In genomic region chr7:149289856-149290255, GRCh38 we compare ENCODE assay signal across 27 cellular contexts.
"Had no signal": no experiment of that assay in that cellular context is flagged by ENCODE, and none has a peak within 500 bp of the region (broad histone marks: within the 10 kb centered on the region; RNA-seq: fewer than 3 reads in every experiment).

No MANE protein-coding gene starts in this region.

- H3K36me3 Mint-ChIP-seq: naive B cell, natural killer cell, type B pancreatic cell had no signal

- H3K9me3 Mint-ChIP-seq: immature natural killer cell; mesothelial cell of epicardium; naive B cell; natural killer cell; nephron progenitor cell; neural progenitor cell; stimulated activated memory B cell treated with anti-CD40 and anti-IgM and Interleukin-4, amounts not matched to agents 10 μg/mL and 1 μg/mL and 100 μg/mL, for 72 hours; stimulated activated naive CD8-positive, alpha-beta T cell treated with anti-CD3 and anti-CD28 coated beads, Interleukin-15, amount 100 ng/mL, for 72 hours; type B pancreatic cell had no signal

- H3K36me3 ChIP-seq: neural progenitor cell, uterus had no signal

- H3K27me3 Mint-ChIP-seq: naive B cell; stimulated activated memory B cell treated with anti-CD40 and anti-IgM and Interleukin-4, amounts not matched to agents 10 μg/mL and 1 μg/mL and 100 μg/mL, for 72 hours; stimulated activated naive CD8-positive, alpha-beta T cell treated with anti-CD3 and anti-CD28 coated beads, Interleukin-15, amount 100 ng/mL, for 72 hours had no signal

- H3K4me2 ChIP-seq: neural progenitor cell had no signal

- FAIRE-seq: islet of Langerhans, kidney, pancreas had no signal

- H3K27me3 ChIP-seq: left lung, pancreas, tibial nerve, uterus had no signal

- H3K27ac Mint-ChIP-seq: mesothelial cell of epicardium; nephron progenitor cell; neural progenitor cell; stimulated activated memory B cell treated with anti-CD40 and anti-IgM and Interleukin-4, amounts not matched to agents 10 μg/mL and 1 μg/mL and 100 μg/mL, for 72 hours; type B pancreatic cell had no signal

- H3K4me1 ChIP-seq: neural progenitor cell, prostate gland, uterus had no signal

- H3K9me3 ChIP-seq: left lung, pancreas, prostate gland, tibial nerve, uterus had no signal

- H3K4me3 Mint-ChIP-seq: mesothelial cell of epicardium; naive B cell; natural killer cell; nephron progenitor cell; neural progenitor cell; stimulated activated memory B cell treated with anti-CD40 and anti-IgM and Interleukin-4, amounts not matched to agents 10 μg/mL and 1 μg/mL and 100 μg/mL, for 72 hours; stimulated activated naive CD8-positive, alpha-beta T cell treated with anti-CD3 and anti-CD28 coated beads, Interleukin-15, amount 100 ng/mL, for 72 hours; type B pancreatic cell had no signal

- DNase-seq: hypothalamus; immature natural killer cell; kidney; left colon; mesendoderm; naive B cell; natural killer cell; nephron progenitor cell; pancreas; retina; right cardiac atrium; stimulated activated CD4-positive, alpha-beta T cell treated with anti-CD3 and anti-CD28 coated beads, Interleukin-4, amount 100 ng/mL, for 24 hours; stimulated activated naive CD4-positive, alpha-beta T cell treated with Interleukin-2 at 50 U/mL for 16 hours; stimulated activated naive CD8-positive, alpha-beta T cell treated with anti-CD3 and anti-CD28 coated beads, Interleukin-15, amount 100 ng/mL, for 72 hours; substantia nigra; uterus had no signal

- H3K4me3 ChIP-seq: left lung, lung, neural progenitor cell, pancreas, prostate gland, skin epidermis, tibial nerve, uterus had no signal

- H3K9ac ChIP-seq: neural progenitor cell had no signal

- H2AFZ ChIP-seq: neural progenitor cell had no signal

- ATAC-seq: left colon; left lung; natural killer cell; pancreas; right cardiac atrium; sciatic nerve; stimulated activated memory B cell treated with anti-CD40 and anti-IgM and Interleukin-4, amounts not matched to agents 10 μg/mL and 1 μg/mL and 100 μg/mL, for 72 hours; stimulated activated naive CD8-positive, alpha-beta T cell treated with anti-CD3 and anti-CD28 coated beads, Interleukin-15, amount 100 ng/mL, for 72 hours had no signal

- H3K27ac ChIP-seq: left lung, neural progenitor cell, pancreas, prostate gland, skin epidermis, tibial nerve, uterus had no signal
